ENCODE assay signal across 20 cellular contexts in the genomic region with DNA sequence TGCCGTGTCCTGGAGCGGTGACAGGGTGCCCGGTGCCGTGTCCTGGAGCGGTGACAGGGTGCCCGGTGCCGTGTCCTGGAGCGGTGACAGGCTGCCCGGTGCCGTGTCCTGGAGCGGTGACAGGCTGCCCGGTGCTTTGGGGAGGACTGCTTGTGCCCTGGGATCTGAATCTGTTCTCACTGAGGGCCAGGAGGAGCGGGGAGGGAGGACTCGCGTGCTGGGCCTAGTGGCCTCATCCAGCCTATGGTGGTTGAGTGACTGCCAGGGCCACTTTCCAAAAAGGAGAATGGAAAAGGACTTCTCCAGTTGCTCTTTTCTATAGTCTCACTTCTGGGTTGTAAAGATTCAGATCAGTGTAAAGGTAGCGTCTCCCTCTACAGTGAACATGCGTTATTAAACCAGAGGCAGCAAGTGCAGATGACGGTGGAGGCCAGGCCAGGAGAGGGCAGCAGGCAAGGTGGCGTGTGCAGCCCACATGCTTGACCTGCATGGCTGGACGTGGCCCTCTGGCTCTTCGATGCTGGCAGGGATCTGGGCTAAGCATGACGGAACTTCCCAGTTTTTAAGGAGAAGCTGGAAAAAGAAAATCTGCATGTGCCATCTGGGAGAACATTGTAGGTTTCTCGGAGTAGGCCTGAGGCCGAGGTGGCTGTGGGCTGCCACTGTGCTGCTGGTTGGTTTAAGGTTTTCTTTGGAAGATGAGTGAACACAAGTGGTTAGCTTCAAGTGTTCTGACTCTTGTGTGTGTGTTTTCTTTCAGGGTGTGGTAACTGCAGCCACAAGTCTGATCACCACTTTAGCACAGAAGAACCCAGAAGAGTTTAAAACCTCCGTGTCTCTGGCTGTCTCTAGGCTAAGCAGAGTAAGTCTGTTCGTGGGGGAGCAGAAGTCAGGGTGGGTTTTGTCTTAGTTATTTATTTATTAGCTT. TPM values are rescaled to one million over a fixed set of nuclear protein-coding genes. Genes with fewer than 3 reads are reported as not detected.
DNase-seq lines count a peak whose midpoint lies in the region; ATAC-seq and TF ChIP-seq lines count a peak whose summit lies in the region.
"Had no signal": no experiment of that assay in that cellular context is flagged by ENCODE, and none has a peak within 500 bp of the region (broad histone marks: within the 10 kb centered on the region; RNA-seq: fewer than 3 reads in every experiment).

No MANE protein-coding gene starts in this region.

- H3K27me3 ChIP-seq in RWPE2 (ENCODE audit: insufficient read depth, poor library complexity, severe bottlenecking) = no peaks in the 10 kb centered on the region
- H3K27me3 ChIP-seq: foreskin keratinocyte, vagina had no signal

- no peak overlapping the region for H3K27ac ChIP-seq in RWPE2 (ENCODE audit: poor library complexity, severe bottlenecking)
- H3K27ac ChIP-seq: foreskin keratinocyte, vagina had no signal

- H3K4me3 Mint-ChIP-seq in progenitor cell of endocrine pancreas (ENCODE audit: low read depth) = no peak overlapping the region
- H3K4me3 Mint-ChIP-seq: activated CD4-positive, alpha-beta T cell treated with anti-CD3 and anti-CD28 coated beads, Interleukin-2, amount 10 ng/mL, durations not matched to agents 7 days and 5 days; CD4-positive, alpha-beta memory T cell; T-helper 1 cell treated with Interleukin-12 subunit alpha and Interleukin-12 subunit beta and Interleukin-4 antibody, amounts not matched to agents 30 μg/mL and 1 μg/mL, for 36 hours had no signal

- no peaks in the 10 kb centered on the region for H3K4me1 Mint-ChIP-seq in progenitor cell of endocrine pancreas (ENCODE audit: low read depth)

- H3K36me3 ChIP-seq in RWPE2 (ENCODE audit: low read depth) = peaks cover 49% of the 10 kb centered on the region

- H3K27me3 Mint-ChIP-seq in progenitor cell of endocrine pancreas = no peaks in the 10 kb centered on the region
- H3K27me3 Mint-ChIP-seq: activated CD4-positive, alpha-beta T cell treated with anti-CD3 and anti-CD28 coated beads, Interleukin-2, amount 10 ng/mL, durations not matched to agents 7 days and 5 days; CD4-positive, alpha-beta memory T cell had no signal

- peak; percentile 18 for DNase-seq in Caki2 (ENCODE audit: low read depth)
- DNase-seq in RWPE2 (ENCODE audit: low spot score) = no peak
- DNase-seq in fibroblast of peridontal ligament (ENCODE audit: extremely low read depth) = peak; percentile 38
- no peak for DNase-seq in progenitor cell of endocrine pancreas (ENCODE audit: low spot score, unreplicated experiment)
- DNase-seq in DMS79 treated with DMSO at 0.1 percent for 48 hours (lab: John Stamatoyannopoulos, UW) = no peak
- no peak for DNase-seq in GM10266 (ENCODE audit: extremely low spot score)
- no peak for DNase-seq in SIG-M5 treated with dmso at 0.1 percent for 504 hours (lab: John Stamatoyannopoulos, UW; ENCODE audit: unreplicated experiment)
- DNase-seq in activated naive CD4-positive, alpha-beta T cell (lab: John Stamatoyannopoulos, UW) = no peak
- DNase-seq: activated CD4-positive, alpha-beta T cell treated with anti-CD3 and anti-CD28 coated beads, Interleukin-2, amount 10 ng/mL, durations not matched to agents 7 days and 5 days; activated T-cell treated with anti-CD3 and anti-CD28 coated beads, Interleukin-2, amount 50 U/mL, for 48 hours; amygdala; CD4-positive, alpha-beta memory T cell; foreskin keratinocyte; KBM-7; mucosa of descending colon; NCI-H526 treated with DMSO at 0.1 percent for 48 hours; stimulated activated CD4-positive, alpha-beta T cell treated with anti-CD3 and anti-CD28 coated beads, Interleukin-1b, Interleukin-23, amount 100 ng/mL, for 48 hours had no signal

- in situ Hi-C loops in Caki2 (cut with HindIII; ENCODE audit: low pct_unique_long_range_greater_than_20kb, low sequenced_read_pairs) = no loop called here

- no peaks in the 10 kb centered on the region for H3K9me3 ChIP-seq in RWPE2 (ENCODE audit: severe bottlenecking)
- H3K9me3 ChIP-seq: mucosa of descending colon, vagina had no signal

- TF ChIP-seq CTCF in RWPE2 (IDR thresholded peaks at IDR 0.05; ENCODE audit: poor library complexity, severe bottlenecking) (no peak), progenitor cell of endocrine pancreas (IDR thresholded peaks at IDR 0.05; ENCODE audit: unreplicated experiment) (peak; percentile 17), GM10266 (IDR thresholded peaks at IDR 0.05; ENCODE audit: control insufficient read depth, insufficient read depth, low read depth, missing control alignments) (no peak)

- H3K36me3 Mint-ChIP-seq in progenitor cell of endocrine pancreas (ENCODE audit: insufficient read depth) = peaks cover 15% of the 10 kb centered on the region

- H3K27ac Mint-ChIP-seq in progenitor cell of endocrine pancreas = peak overlapping the region; percentile 27
- H3K27ac Mint-ChIP-seq: activated CD4-positive, alpha-beta T cell treated with anti-CD3 and anti-CD28 coated beads, Interleukin-2, amount 10 ng/mL, durations not matched to agents 7 days and 5 days; T-helper 1 cell treated with Interleukin-12 subunit alpha and Interleukin-12 subunit beta and Interleukin-4 antibody, amounts not matched to agents 30 μg/mL and 1 μg/mL, for 36 hours had no signal

- no peaks in the 10 kb centered on the region for H3K9me3 Mint-ChIP-seq in progenitor cell of endocrine pancreas (ENCODE audit: low read depth)
- H3K9me3 Mint-ChIP-seq: activated CD4-positive, alpha-beta T cell treated with anti-CD3 and anti-CD28 coated beads, Interleukin-2, amount 10 ng/mL, durations not matched to agents 7 days and 5 days; CD4-positive, alpha-beta memory T cell; T-helper 1 cell treated with Interleukin-12 subunit alpha and Interleukin-12 subunit beta and Interleukin-4 antibody, amounts not matched to agents 30 μg/mL and 1 μg/mL, for 36 hours had no signal

- H3K4me3 ChIP-seq in RWPE2 (ENCODE audit: severe bottlenecking) = no peak overlapping the region
- H3K4me3 ChIP-seq: mucosa of descending colon, vagina had no signal

- no peaks in the 10 kb centered on the region for H3K4me1 ChIP-seq in RWPE2 (ENCODE audit: insufficient read depth, poor library complexity, severe bottlenecking)
- H3K4me1 ChIP-seq: foreskin keratinocyte, vagina had no signal

- ATAC-seq in RWPE2 (ENCODE audit: low read depth) = 0 out of 3 replicates have a peak, but pooled peaks have one; percentile 27
- ATAC-seq: foreskin keratinocyte, mucosa of descending colon had no signal

RNA-seq across cellular contexts. Expression of a gene that starts 55.0 kb away (rescaled TPM):
- 49.4 and 52.6 TPM in 2 replicates for total RNA-seq in Caki2 (2014; rRNA removed; shearing (Covaris generic); ENCODE audit: low replicate concordance)
- 86.6 and 88.8 TPM in 2 replicates for total RNA-seq in progenitor cell of endocrine pancreas

RNA-seq across cellular contexts. Expression of a gene that starts 55.8 kb away (rescaled TPM):
- not detected in 2 replicates for total RNA-seq in Caki2 (2014; rRNA removed; shearing (Covaris generic); ENCODE audit: low replicate concordance)
- total RNA-seq in progenitor cell of endocrine pancreas = 1.6 and 1.9 TPM in 2 replicates
- total RNA-seq: activated CD4-positive, alpha-beta T cell treated with anti-CD3 and anti-CD28 coated beads, Interleukin-2, amount 10 ng/mL, durations not matched to agents 7 days and 5 days; CD4-positive, alpha-beta memory T cell; foreskin keratinocyte; mucosa of descending colon; pulmonary artery endothelial cell; vagina had no signal

Comparison
In these comparisons a context has a peak if more than half of its experiments do, and no peak if none do; other contexts are left out.
1. DNase-seq: peak in Caki2 (single experiment) and fibroblast of peridontal ligament (single experiment); none in RWPE2 (single experiment), progenitor cell of endocrine pancreas (single experiment), DMS79 treated with DMSO at 0.1 percent for 48 hours (single experiment), GM10266 (single experiment), SIG-M5 treated with dmso at 0.1 percent for 504 hours (single experiment) and activated naive CD4-positive, alpha-beta T cell (0 of 4).